Comparison of ENCODE assay signal across 8 cellular contexts in genomic region chr6:87155272-87155919, GRCh38. TPM values are rescaled to one million over a fixed set of nuclear protein-coding genes. Genes with fewer than 3 reads are reported as not detected.
DNase-seq lines count a peak whose midpoint lies in the region; ATAC-seq and TF ChIP-seq lines count a peak whose summit lies in the region.

TSS of gene ZNF292 (plus strand) at chr6:87155565. CDS start at chr6:87155592, 27 bp downstream.

- H3K27me3 Mint-ChIP-seq in endodermal cell (ENCODE audit: insufficient read depth) = peaks cover 23% of the 10 kb centered on the region

- H3K9me3 ChIP-seq in NT2/D1 (ENCODE audit: insufficient read depth, low read length) = no peaks in the 10 kb centered on the region
- H3K9me3 ChIP-seq in endodermal cell (ENCODE audit: control insufficient read depth, low read length) = peaks cover 4% of the 10 kb centered on the region
- H3K9me3 ChIP-seq in mesodermal cell (ENCODE audit: control insufficient read depth, low read length) = no peaks in the 10 kb centered on the region

- H3K9me3 Mint-ChIP-seq in endodermal cell = no peaks in the 10 kb centered on the region

- TF ChIP-seq CTCF in endodermal cell (conservative IDR thresholded peaks at IDR 0.05) = peak; percentile 23

- H3K4me1 ChIP-seq in NT2/D1 (ENCODE audit: insufficient read depth, insufficient read length) = no peaks in the 10 kb centered on the region
- no peaks in the 10 kb centered on the region for H3K4me1 ChIP-seq in endodermal cell (ENCODE audit: control insufficient read depth, insufficient read depth, low read length)
- no peaks in the 10 kb centered on the region for H3K4me1 ChIP-seq in mesodermal cell (ENCODE audit: control insufficient read depth, insufficient read depth, low read length, poor library complexity, severe bottlenecking)

- H3K27me3 ChIP-seq in NT2/D1 (ENCODE audit: insufficient read depth, insufficient read length) (peaks cover 16% of the 10 kb centered on the region), endodermal cell (ENCODE audit: control insufficient read depth, insufficient read depth, low read length, poor library complexity, severe bottlenecking) (peaks cover 5% of the 10 kb centered on the region)

- ATAC-seq in GM21381 (IDR thresholded peaks at IDR 0.05; ENCODE audit: unreplicated experiment) = peak; percentile 71

- H3K4me3 ChIP-seq in NT2/D1 (ENCODE audit: insufficient read length, low read depth) (peak within 1 kb of the TSS; percentile 88), endodermal cell (ENCODE audit: low read length) (peak within 1 kb of the TSS; percentile 100), mesodermal cell (ENCODE audit: extremely low read depth, insufficient read depth, low read length, poor library complexity, severe bottlenecking) (peak within 1 kb of the TSS; percentile 63)

- DNase-seq in COR-L47 (lab: John Stamatoyannopoulos, UW) = peak; percentile 98
- DNase-seq in HUDEP-2 (lab: John Stamatoyannopoulos, UW; ENCODE audit: unreplicated experiment in 76 of 76) = peak; percentile 70 to 100 (median 99)
- peak; percentile 93 for DNase-seq in NT2/D1 (ENCODE audit: low read depth, low spot score)
- DNase-seq in activated CD8-positive, alpha-beta memory T cell treated with anti-CD3 and anti-CD28 coated beads, Interleukin-2, amount 50 U/mL, for 1 hour (ENCODE audit: extremely low read depth) = peak; percentile 89
- DNase-seq in endodermal cell = peak; percentile 99
- peak; percentile 89 to 90 for DNase-seq in stimulated activated CD8-positive, alpha-beta memory T cell treated with anti-CD3 and anti-CD28 coated beads, Interleukin-15, amount 100 ng/mL, for 4 hours (ENCODE audit: low read depth in 2 of 2)

- peaks cover 19% of the 10 kb centered on the region for H3K4me1 Mint-ChIP-seq in endodermal cell

- H3K9ac ChIP-seq in NT2/D1 (ENCODE audit: insufficient read length, low read depth) = peak within 1 kb of the TSS; percentile 92
- H3K9ac ChIP-seq in endodermal cell (ENCODE audit: extremely low read depth, low read length, poor library complexity, severe bottlenecking) = peak within 1 kb of the TSS; percentile 96

- 0% methylated on average over 23 to 69 of the region's 69 CpGs for WGBS in endodermal cell (ENCODE audit: insufficient coverage in 1 of 2, insufficient read length in 1 of 2), 2 experiments
- WGBS in mesodermal cell (ENCODE audit: insufficient coverage in 2 of 2), 2 experiments = 0% methylated on average over 49 to 52 of the region's 69 CpGs

- H3K36me3 ChIP-seq in NT2/D1 (ENCODE audit: insufficient read depth, insufficient read length, low read length) (peaks cover 4% of the 10 kb centered on the region), endodermal cell (ENCODE audit: control insufficient read depth, insufficient read depth, low read length) (peaks cover 23% of the 10 kb centered on the region), mesodermal cell (ENCODE audit: control insufficient read depth, insufficient read depth, low read length) (peaks cover 17% of the 10 kb centered on the region)

- H3K27ac ChIP-seq in endodermal cell (ENCODE audit: low read depth, low read length) (peak within 1 kb of the TSS; percentile 95), mesodermal cell (ENCODE audit: low read depth, low read length, severe bottlenecking) (peak within 1 kb of the TSS; percentile 96)

- H3K27ac Mint-ChIP-seq in endodermal cell = peak within 1 kb of the TSS; percentile 99

- peaks cover 9% of the 10 kb centered on the region for H3K36me3 Mint-ChIP-seq in endodermal cell (ENCODE audit: low read depth)

- peak within 1 kb of the TSS; percentile 96 for H3K4me3 Mint-ChIP-seq in endodermal cell

RNA-seq across cellular contexts. Expression of gene ZNF292, which starts in this region (rescaled TPM):
- 10 to 100 TPM; 45.9 to 50.2 TPM for total RNA-seq in endodermal cell
- 23.8 TPM for polyA plus RNA-seq in endodermal cell (2013, experiment 1 of 2)
- 25.2 TPM for polyA plus RNA-seq in endodermal cell (2013, experiment 2 of 2)
- 13.4 TPM for polyA plus RNA-seq in mesodermal cell (2013, experiment 1 of 2)
- polyA plus RNA-seq in mesodermal cell (2013, experiment 2 of 2) = 13.9 TPM

Comparison
In these comparisons a context has a peak if more than half of its experiments do, and no peak if none do; other contexts are left out.
1. Peak in every context shown above with its lines: DNase-seq, ATAC-seq, H3K4me3 ChIP-seq and H3K27ac ChIP-seq.